17 cellular contexts compared by ENCODE assay signal in the genomic region with DNA sequence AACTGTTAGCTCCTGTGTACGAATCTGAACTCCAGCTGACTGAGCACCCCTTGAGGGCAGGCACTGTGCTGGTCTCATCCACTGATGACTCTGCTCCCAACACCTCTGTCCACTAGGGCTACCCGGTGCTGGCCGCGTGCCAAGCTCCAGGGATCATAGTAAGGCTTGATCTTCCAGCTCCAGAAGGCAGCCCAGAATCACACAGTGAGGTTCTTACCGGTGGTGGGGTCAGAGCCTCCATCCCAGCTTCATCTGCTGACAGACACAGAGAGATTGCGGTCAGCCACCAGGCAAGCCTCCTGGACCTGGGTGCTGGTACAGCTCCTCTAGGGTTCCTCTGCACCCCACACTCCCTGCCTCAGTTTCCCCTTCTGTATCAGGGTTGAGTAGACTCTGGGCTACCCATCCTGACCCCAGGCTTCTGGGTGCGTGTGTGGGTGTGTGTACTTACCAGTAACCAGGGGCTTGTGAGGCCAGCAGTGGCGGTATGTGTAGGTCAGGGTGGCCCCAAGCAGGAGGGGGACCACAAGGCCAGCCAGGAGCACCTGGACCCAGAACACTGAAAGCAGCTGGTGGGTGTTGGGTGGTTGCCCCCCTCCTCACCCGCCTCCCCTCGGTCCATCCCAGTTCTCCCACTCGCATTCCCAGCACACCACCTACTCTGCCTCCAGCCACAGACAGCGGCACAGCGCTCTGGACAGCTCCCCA. TPM values are rescaled to one million over a fixed set of nuclear protein-coding genes. Genes with fewer than 3 reads are reported as not detected.
A peak's percentile ranks its signal among the peaks of the same experiment; 100 is the strongest.
DNase-seq lines count a peak whose midpoint lies in the region; ATAC-seq, FAIRE-seq and TF ChIP-seq lines count a peak whose summit lies in the region.
"Had no signal": no experiment of that assay in that cellular context is flagged by ENCODE, and none has a peak within 500 bp of the region (broad histone marks: within the 10 kb centered on the region; RNA-seq: fewer than 3 reads in every experiment).

No MANE protein-coding gene starts in this region.

- H3K79me2 ChIP-seq in K562 (ENCODE audit: control insufficient read depth, insufficient read depth, low read length): no peaks in the 10 kb centered on the region

- H3K9ac ChIP-seq in K562 (ENCODE audit: insufficient read depth in 1 of 2, low read depth in 2 of 2, low read length in 2 of 2): no peak overlapping the region

- CTCF ChIA-PET in activated CD4-positive, alpha-beta T cell treated with anti-CD3 and anti-CD28 coated beads, Interleukin-2, amount 10 ng/mL, durations not matched to agents 7 days and 5 days (lab: Charles Lee): interaction anchor here (0.6 to 1.7 kb wide), 8 partner anchors 8 to 1479 kb away, joined by 3 to 7 read pairs (median 4); no protein-coding TSS in a partner anchor
- CTCF ChIA-PET in K562 (lab: Yijun Ruan, JAX; ENCODE audit: low intra/inter-chr PET ratio): no interaction called here

- in situ Hi-C loops in K562 (cut with MboI): no loop called here

- WGBS in K562 (ENCODE audit: insufficient coverage, low coverage, missing lambda C conversion rate): 11% methylated on average over 13 of the region's 13 CpGs

- peak overlapping the region; percentile 80 for H3K27ac Mint-ChIP-seq in activated CD4-positive, alpha-beta T cell treated with anti-CD3 and anti-CD28 coated beads, Interleukin-2, amount 10 ng/mL, durations not matched to agents 7 days and 5 days
- peak overlapping the region; percentile 58 to 59 for H3K27ac Mint-ChIP-seq in natural killer cell

- POLR2A ChIA-PET in activated CD4-positive, alpha-beta T cell treated with anti-CD3 and anti-CD28 coated beads, Interleukin-2, amount 10 ng/mL, durations not matched to agents 7 days and 5 days (lab: Charles Lee): no interaction called here
- POLR2A ChIA-PET in K562 (lab: Yijun Ruan, JAX): interaction anchor here (0.5 to 1.4 kb wide), 5 partner anchors 24 to 1168 kb away, joined by 3 read pairs; no protein-coding TSS in a partner anchor

- H3K4me3 ChIP-seq in K562: no peak overlapping the region
- H3K4me3 ChIP-seq: heart left ventricle had no signal

- H3K9me3 Mint-ChIP-seq in activated CD4-positive, alpha-beta T cell treated with anti-CD3 and anti-CD28 coated beads, Interleukin-2, amount 10 ng/mL, durations not matched to agents 7 days and 5 days: no peaks in the 10 kb centered on the region
- H3K9me3 Mint-ChIP-seq in natural killer cell: no peaks in the 10 kb centered on the region

- TF ChIP-seq POLR2A in K562 (conservative IDR thresholded peaks at IDR 0.05): no peak

- peak overlapping the region; percentile 20 for H3K4me3 Mint-ChIP-seq in activated CD4-positive, alpha-beta T cell treated with anti-CD3 and anti-CD28 coated beads, Interleukin-2, amount 10 ng/mL, durations not matched to agents 7 days and 5 days
- H3K4me3 Mint-ChIP-seq in natural killer cell: peak overlapping the region; percentile 72

- no peaks in the 10 kb centered on the region for H3K9me3 ChIP-seq in K562 (replicated peaks; ENCODE audit: control insufficient read depth, insufficient read depth, low read depth, low read length)
- H3K9me3 ChIP-seq: heart left ventricle, neutrophil had no signal

- peaks cover under 1% of the 10 kb centered on the region for H3K27me3 Mint-ChIP-seq in activated CD4-positive, alpha-beta T cell treated with anti-CD3 and anti-CD28 coated beads, Interleukin-2, amount 10 ng/mL, durations not matched to agents 7 days and 5 days
- H3K27me3 Mint-ChIP-seq in natural killer cell (ENCODE audit: low read depth in 2 of 2): peaks cover 0 to 11% of the 10 kb centered on the region in 2 donors

- no peak overlapping the region for H3K27ac ChIP-seq in K562 (ENCODE audit: extremely low read depth, low read depth, low read length)
- H3K27ac ChIP-seq: heart left ventricle, neutrophil had no signal

- H3K36me3 Mint-ChIP-seq in activated CD4-positive, alpha-beta T cell treated with anti-CD3 and anti-CD28 coated beads, Interleukin-2, amount 10 ng/mL, durations not matched to agents 7 days and 5 days (ENCODE audit: low read depth): peaks cover 42% of the 10 kb centered on the region
- no peaks in the 10 kb centered on the region for H3K36me3 Mint-ChIP-seq in natural killer cell

- peaks cover 64% of the 10 kb centered on the region for H3K4me1 Mint-ChIP-seq in activated CD4-positive, alpha-beta T cell treated with anti-CD3 and anti-CD28 coated beads, Interleukin-2, amount 10 ng/mL, durations not matched to agents 7 days and 5 days
- peaks cover 19 to 35% of the 10 kb centered on the region in 2 donors for H3K4me1 Mint-ChIP-seq in natural killer cell

- BruUV-seq in K562 (replicated peaks; lab: Mats Ljungman, UMichigan): no TSS peak

- peaks cover 75 to 81% of the 10 kb centered on the region in 2 experiments for H3K27me3 ChIP-seq in K562 (ENCODE audit: control insufficient read depth in 2 of 2, insufficient read depth in 2 of 2, low read length in 2 of 2)

- ATAC-seq in K562: no peak
- ATAC-seq in natural killer cell: no peak
- ATAC-seq in GM18498 (IDR thresholded peaks at IDR 0.05; ENCODE audit: unreplicated experiment): no peak
- ATAC-seq in GM18870 (IDR thresholded peaks at IDR 0.05; ENCODE audit: unreplicated experiment): no peak
- ATAC-seq: heart left ventricle had no signal

- intact Hi-C loops in K562 (cut with micrococcal nuclease): no loop called here
- intact Hi-C loops in natural killer cell (cut with micrococcal nuclease): no loop called here

- DNase-seq in activated CD4-positive, alpha-beta T cell treated with anti-CD3 and anti-CD28 coated beads, Interleukin-2, amount 10 ng/mL, durations not matched to agents 7 days and 5 days: no peak
- DNase-seq in activated CD4-positive, alpha-beta T cell treated with anti-CD3 and anti-CD28 coated beads for 4 hours: no peak
- DNase-seq in K562 (ENCODE audit: extremely low read depth in 1 of 4, low spot score in 3 of 4) (peak in 3 of 4 experiments; percentile 38 to 58 (median 53)), natural killer cell (no peak), NCI-H1105 treated with DMSO at 0.1 percent for 48 hours (lab: John Stamatoyannopoulos, UW) (no peak)
- DNase-seq: heart left ventricle, islet precursor cell, Karpas-422, NCI-H774, SW 1271 had no signal

- peaks cover 28% of the 10 kb centered on the region for H4K20me1 ChIP-seq in K562 (replicated peaks; ENCODE audit: control insufficient read depth, insufficient read depth, low read length)

- TF ChIP-seq RAD21 in Ishikawa (IDR thresholded peaks at IDR 0.05; ENCODE audit: low read depth) (no peak), K562 (CRISPR knock-in tag; conservative IDR thresholded peaks at IDR 0.05 in 1 of 2, IDR thresholded peaks at IDR 0.05 in 1 of 2) (no peak)

- H2AFZ ChIP-seq in K562 (ENCODE audit: low read depth, low read length): no peak overlapping the region

- TF ChIP-seq EP300 in Ishikawa (IDR thresholded peaks at IDR 0.05; ENCODE audit: borderline replicate concordance): no peak
- no peak for TF ChIP-seq EP300 in K562 (IDR thresholded peaks at IDR 0.05; ENCODE audit: low read length)

- no peak for FAIRE-seq in K562 (lab: Jason Lieb, UNC)
- FAIRE-seq: urothelium cell line had no signal

- H3K36me3 ChIP-seq in K562 (ENCODE audit: control insufficient read depth, insufficient read depth, low read length): no peaks in the 10 kb centered on the region
- H3K36me3 ChIP-seq: neutrophil had no signal

- TF ChIP-seq CTCF in K562 (IDR thresholded peaks at IDR 0.05 in 2 of 3, conservative IDR thresholded peaks at IDR 0.05 in 1 of 3; ENCODE audit: insufficient read depth in 2 of 3, low read depth in 1 of 3, low read length in 3 of 3): no peak
- TF ChIP-seq CTCF in natural killer cell (IDR thresholded peaks at IDR 0.05): no peak

- no peaks in the 10 kb centered on the region for H3K9me1 ChIP-seq in K562 (ENCODE audit: control insufficient read depth, insufficient read depth, low read length)

- no peak overlapping the region for H3K4me2 ChIP-seq in K562 (ENCODE audit: insufficient read depth, low read length)

- peaks cover 0 to 51% of the 10 kb centered on the region in 2 experiments; a peak in 2 of 5 replicates for H3K4me1 ChIP-seq in K562 (replicated peaks in 1 of 2; ENCODE audit: control insufficient read depth in 2 of 2, insufficient read depth in 2 of 2, low read length in 2 of 2)

RNA-seq across cellular contexts. Expression of gene TNFRSF25, which starts 3.4 kb away (rescaled TPM):
- 10 to 100 TPM; 88.5 to 92.8 TPM for total RNA-seq in activated CD4-positive, alpha-beta T cell treated with anti-CD3 and anti-CD28 coated beads, Interleukin-2, amount 10 ng/mL, durations not matched to agents 7 days and 5 days
- total RNA-seq in K562 (2011; cell fraction: chromatin; rRNA removed; ENCODE audit: low replicate concordance): 2.3 TPM in 1 of 2 replicates, not detected in the other
- total RNA-seq in K562 (2011; cell fraction: nucleolus; rRNA removed): 0.26 and 2.2 TPM in 2 replicates
- total RNA-seq in K562 (2011; cell fraction: nucleoplasm; rRNA removed): 1.2 and 1.6 TPM in 2 replicates
- total RNA-seq in K562 (2014; rRNA removed) (not detected in 2 replicates), K562 (2014; rRNA removed; fragmentation: Illumina TruSeq; extraction: Trizol) (not detected in 2 replicates), K562 (2015; rRNA removed; fragmentation: Illumina TruSeq; extraction: Trizol) (not detected in 2 replicates), K562 (2021) (0.49 and 0.89 TPM in 2 replicates), natural killer cell (10 to 100 TPM; 14.5 to 41.5 (median 19.9) TPM)
- polyA plus RNA-seq in K562 (2011; rRNA removed) (0.14 and 0.24 TPM in 2 replicates), K562 (2014; fragmentation: Illumina TruSeq; extraction: Trizol) (not detected in 2 replicates), K562 (2014; fragmentation: Nextera tagmentation; extraction: Ambion mirVana) (not detected), K562 (2014; rRNA removed) (not detected in 2 replicates)
- 0.16 and 0.30 TPM in 2 replicates for polyA plus RNA-seq in K562 (2011; cell fraction: cytosol; rRNA removed)
- 0.90 and 2.6 TPM in 2 replicates for polyA plus RNA-seq in K562 (2011; cell fraction: nucleus; rRNA removed)
- polyA plus RNA-seq in K562 (2012): 0.10 and 0.14 TPM in 2 replicates
- polyA minus RNA-seq in K562 (2011; rRNA and poly(A)+ RNA removed): not detected in 2 replicates
- polyA minus RNA-seq in K562 (2011; cell fraction: cytosol; rRNA and poly(A)+ RNA removed): not detected in 2 replicates
- polyA minus RNA-seq in K562 (2011; cell fraction: nucleus; rRNA and poly(A)+ RNA removed): 0.13 TPM in 1 of 2 replicates, not detected in the other

RNA-seq across cellular contexts. Expression of gene PLEKHG5, which starts 28.9 kb away (rescaled TPM):
- total RNA-seq in activated CD4-positive, alpha-beta T cell treated with anti-CD3 and anti-CD28 coated beads, Interleukin-2, amount 10 ng/mL, durations not matched to agents 7 days and 5 days: 1 to 10 TPM; 1.3 to 1.8 TPM
- 0.51 and 2.5 TPM in 2 replicates for total RNA-seq in K562 (2011; cell fraction: chromatin; rRNA removed; ENCODE audit: low replicate concordance)
- total RNA-seq in K562 (2011; cell fraction: nucleolus; rRNA removed): 1.4 and 1.5 TPM in 2 replicates
- total RNA-seq in K562 (2011; cell fraction: nucleoplasm; rRNA removed): 0.88 and 0.99 TPM in 2 replicates
- 0.05 and 0.20 TPM in 2 replicates for total RNA-seq in K562 (2014; rRNA removed)
- total RNA-seq in K562 (2014; rRNA removed; fragmentation: Illumina TruSeq; extraction: Trizol): 0.04 TPM in 1 of 2 replicates, not detected in the other
- not detected in 2 replicates for total RNA-seq in K562 (2015; rRNA removed; fragmentation: Illumina TruSeq; extraction: Trizol)
- total RNA-seq in K562 (2021): 0.29 TPM in 2 replicates
- 0.11 and 0.16 TPM in 2 replicates for polyA plus RNA-seq in K562 (2011; rRNA removed)
- 0.06 and 0.49 TPM in 2 replicates for polyA plus RNA-seq in K562 (2011; cell fraction: cytosol; rRNA removed)
- 0.94 and 1.8 TPM in 2 replicates for polyA plus RNA-seq in K562 (2011; cell fraction: nucleus; rRNA removed)
- polyA plus RNA-seq in K562 (2012): 0.04 and 0.07 TPM in 2 replicates
- 0.07 and 0.12 TPM in 2 replicates for polyA plus RNA-seq in K562 (2014; fragmentation: Illumina TruSeq; extraction: Trizol)
- not detected for polyA plus RNA-seq in K562 (2014; fragmentation: Nextera tagmentation; extraction: Ambion mirVana)
- 0.13 and 0.26 TPM in 2 replicates for polyA plus RNA-seq in K562 (2014; rRNA removed)
- 0.12 and 0.14 TPM in 2 replicates for polyA minus RNA-seq in K562 (2011; rRNA and poly(A)+ RNA removed)
- 0.29 TPM in 1 of 2 replicates, not detected in the other for polyA minus RNA-seq in K562 (2011; cell fraction: cytosol; rRNA and poly(A)+ RNA removed)
- polyA minus RNA-seq in K562 (2011; cell fraction: nucleus; rRNA and poly(A)+ RNA removed): 1.2 TPM in 2 replicates
- 1 to 10 TPM in 1 of 3 donors, under 1 TPM in 2; 0.16 to 1.1 (median 0.54) TPM for total RNA-seq in natural killer cell

RNA-seq across cellular contexts. Expression of gene ESPN, which starts 38.0 kb away (rescaled TPM):
- under 1 TPM; 0.56 to 0.77 TPM for total RNA-seq in activated CD4-positive, alpha-beta T cell treated with anti-CD3 and anti-CD28 coated beads, Interleukin-2, amount 10 ng/mL, durations not matched to agents 7 days and 5 days
- 1.6 and 6.0 TPM in 2 replicates for total RNA-seq in K562 (2011; cell fraction: chromatin; rRNA removed; ENCODE audit: low replicate concordance)
- total RNA-seq in K562 (2011; cell fraction: nucleolus; rRNA removed): 4.0 and 4.7 TPM in 2 replicates
- total RNA-seq in K562 (2011; cell fraction: nucleoplasm; rRNA removed): 1.8 and 2.4 TPM in 2 replicates
- total RNA-seq in K562 (2014; rRNA removed) (0.36 and 0.45 TPM in 2 replicates), K562 (2014; rRNA removed; fragmentation: Illumina TruSeq; extraction: Trizol) (0.07 TPM in 1 of 2 replicates, not detected in the other), K562 (2015; rRNA removed; fragmentation: Illumina TruSeq; extraction: Trizol) (0.15 TPM in 1 of 2 replicates, not detected in the other), K562 (2021) (1.2 and 1.7 TPM in 2 replicates), natural killer cell (1 to 10 TPM; 1.1 to 2.0 (median 1.7) TPM)
- polyA plus RNA-seq in K562 (2011; rRNA removed) (0.54 and 2.9 TPM in 2 replicates), K562 (2014; fragmentation: Illumina TruSeq; extraction: Trizol) (0.07 and 0.11 TPM in 2 replicates), K562 (2014; fragmentation: Nextera tagmentation; extraction: Ambion mirVana) (not detected), K562 (2014; rRNA removed) (0.65 and 2.9 TPM in 2 replicates)
- 1.2 and 1.9 TPM in 2 replicates for polyA plus RNA-seq in K562 (2011; cell fraction: cytosol; rRNA removed)
- 9.2 and 25.5 TPM in 2 replicates for polyA plus RNA-seq in K562 (2011; cell fraction: nucleus; rRNA removed)
- polyA plus RNA-seq in K562 (2012): 2.0 and 5.0 TPM in 2 replicates
- 0.11 TPM in 1 of 2 replicates, not detected in the other for polyA minus RNA-seq in K562 (2011; rRNA and poly(A)+ RNA removed)
- 0.95 and 3.8 TPM in 2 replicates for polyA minus RNA-seq in K562 (2011; cell fraction: cytosol; rRNA and poly(A)+ RNA removed)
- polyA minus RNA-seq in K562 (2011; cell fraction: nucleus; rRNA and poly(A)+ RNA removed): 3.4 and 3.5 TPM in 2 replicates
- total RNA-seq: fibroblast of lung, RPMI7951 had no signal
- polyA plus RNA-seq: fibroblast of lung had no signal

RNA-seq across cellular contexts. Expression of gene HES2, which starts 42.8 kb away (rescaled TPM):
- under 1 TPM; 0.21 to 0.30 TPM for total RNA-seq in activated CD4-positive, alpha-beta T cell treated with anti-CD3 and anti-CD28 coated beads, Interleukin-2, amount 10 ng/mL, durations not matched to agents 7 days and 5 days
- 0.65 and 0.90 TPM in 2 replicates for total RNA-seq in K562 (2011; cell fraction: chromatin; rRNA removed; ENCODE audit: low replicate concordance)
- 0.53 and 1.7 TPM in 2 replicates for total RNA-seq in K562 (2011; cell fraction: nucleolus; rRNA removed)
- 0.53 and 0.66 TPM in 2 replicates for total RNA-seq in K562 (2011; cell fraction: nucleoplasm; rRNA removed)
- total RNA-seq in K562 (2014; rRNA removed) (0.04 and 0.05 TPM in 2 replicates), K562 (2014; rRNA removed; fragmentation: Illumina TruSeq; extraction: Trizol) (0.07 TPM in 1 of 2 replicates, not detected in the other), K562 (2015; rRNA removed; fragmentation: Illumina TruSeq; extraction: Trizol) (not detected in 2 replicates), K562 (2021) (0.18 TPM in 1 of 2 replicates, not detected in the other), natural killer cell (not detected)
- polyA plus RNA-seq in K562 (2011; rRNA removed) (0.08 and 0.15 TPM in 2 replicates), K562 (2014; fragmentation: Illumina TruSeq; extraction: Trizol) (0.06 TPM in 2 replicates), K562 (2014; fragmentation: Nextera tagmentation; extraction: Ambion mirVana) (not detected), K562 (2014; rRNA removed) (not detected in 2 replicates)
- 0.21 and 0.25 TPM in 2 replicates for polyA plus RNA-seq in K562 (2011; cell fraction: cytosol; rRNA removed)
- polyA plus RNA-seq in K562 (2011; cell fraction: nucleus; rRNA removed): 0.25 and 0.80 TPM in 2 replicates
- polyA plus RNA-seq in K562 (2012): 0.08 TPM in 1 of 2 replicates, not detected in the other
- 0.30 and 0.32 TPM in 2 replicates for polyA minus RNA-seq in K562 (2011; rRNA and poly(A)+ RNA removed)
- polyA minus RNA-seq in K562 (2011; cell fraction: cytosol; rRNA and poly(A)+ RNA removed): 0.91 TPM in 1 of 2 replicates, not detected in the other
- 0.11 and 0.81 TPM in 2 replicates for polyA minus RNA-seq in K562 (2011; cell fraction: nucleus; rRNA and poly(A)+ RNA removed)
- polyA plus RNA-seq: fibroblast of lung had no signal

Comparison
In these comparisons a context has a peak if more than half of its experiments do, and no peak if none do; other contexts are left out.
1. DNase-seq: peak in K562 (3 of 4); none in activated CD4-positive, alpha-beta T cell treated with anti-CD3 and anti-CD28 coated beads, Interleukin-2, amount 10 ng/mL, durations not matched to agents 7 days and 5 days (single experiment), activated CD4-positive, alpha-beta T cell treated with anti-CD3 and anti-CD28 coated beads for 4 hours (0 of 2), natural killer cell (single experiment) and NCI-H1105 treated with DMSO at 0.1 percent for 48 hours (single experiment).
2. RNA of gene TNFRSF25, which starts 3.4 kb away (total RNA-seq): 88.5 to 92.8 TPM in activated CD4-positive, alpha-beta T cell treated with anti-CD3 and anti-CD28 coated beads, Interleukin-2, amount 10 ng/mL, durations not matched to agents 7 days and 5 days and 14.5 to 41.5 TPM in natural killer cell; 0.26 to 2.3 TPM in K562; every median in the first group is over 4 times any median in the second.